Comparison of ENCODE assay signal across 8 cellular contexts in genomic region chr10:100518761-100519241, GRCh38.
DNase-seq lines count a peak whose midpoint lies in the region; ATAC-seq lines count a peak whose summit lies in the region.

No MANE protein-coding gene starts in this region.

- H3K27ac ChIP-seq in HUES48 (ENCODE audit: low read depth, low read length), result no peak overlapping the region

- H3K27me3 Mint-ChIP-seq in activated naive CD8-positive, alpha-beta T cell, result no peaks in the 10 kb centered on the region

- H3K36me3 ChIP-seq in HUES48 (ENCODE audit: control insufficient read depth, insufficient read depth, low read length), result peaks cover 13% of the 10 kb centered on the region

- H3K27ac Mint-ChIP-seq in activated naive CD8-positive, alpha-beta T cell, result peak overlapping the region; percentile 24

- peaks cover 7% of the 10 kb centered on the region for H3K36me3 Mint-ChIP-seq in activated naive CD8-positive, alpha-beta T cell

- no peaks in the 10 kb centered on the region for H3K9me3 ChIP-seq in HUES48 (ENCODE audit: control insufficient read depth, insufficient read depth, low read length)

- no peaks in the 10 kb centered on the region for H3K9me3 Mint-ChIP-seq in activated naive CD8-positive, alpha-beta T cell (ENCODE audit: low read depth)

- H3K4me1 ChIP-seq in HUES48 (ENCODE audit: control insufficient read depth, insufficient read depth, low read length), result peaks cover 3% of the 10 kb centered on the region; the same call in 1 of the 2 replicates

- H3K9ac ChIP-seq in HUES48 (ENCODE audit: low read depth, low read length), result no peak overlapping the region

- ATAC-seq in GM18517 (IDR thresholded peaks at IDR 0.05; ENCODE audit: unreplicated experiment) (no peak), GM19452 (IDR thresholded peaks at IDR 0.05; ENCODE audit: unreplicated experiment) (no peak)

- H3K27me3 ChIP-seq in HUES48 (ENCODE audit: control insufficient read depth, insufficient read depth, low read length), result peaks cover 34% of the 10 kb centered on the region

- H3K4me3 ChIP-seq in HUES48 (ENCODE audit: low read depth, low read length), result peak overlapping the region; percentile 67

- DNase-seq in COR-L47 (lab: John Stamatoyannopoulos, UW) (peak; percentile 13), RPMI8226 (peak; percentile 55), germinal center (ENCODE audit: low spot score) (peak; percentile 40), nucleus accumbens (lab: John Stamatoyannopoulos, UW) (peak in 41 of 56 donors; percentile 1 to 81 (median 21))

- H3K4me1 Mint-ChIP-seq in activated naive CD8-positive, alpha-beta T cell (ENCODE audit: low read depth), result peaks cover 21% of the 10 kb centered on the region

- H3K4me3 Mint-ChIP-seq in activated naive CD8-positive, alpha-beta T cell, result no peak overlapping the region
